ENCODE assay signal across 8 cellular contexts in the genomic region with DNA sequence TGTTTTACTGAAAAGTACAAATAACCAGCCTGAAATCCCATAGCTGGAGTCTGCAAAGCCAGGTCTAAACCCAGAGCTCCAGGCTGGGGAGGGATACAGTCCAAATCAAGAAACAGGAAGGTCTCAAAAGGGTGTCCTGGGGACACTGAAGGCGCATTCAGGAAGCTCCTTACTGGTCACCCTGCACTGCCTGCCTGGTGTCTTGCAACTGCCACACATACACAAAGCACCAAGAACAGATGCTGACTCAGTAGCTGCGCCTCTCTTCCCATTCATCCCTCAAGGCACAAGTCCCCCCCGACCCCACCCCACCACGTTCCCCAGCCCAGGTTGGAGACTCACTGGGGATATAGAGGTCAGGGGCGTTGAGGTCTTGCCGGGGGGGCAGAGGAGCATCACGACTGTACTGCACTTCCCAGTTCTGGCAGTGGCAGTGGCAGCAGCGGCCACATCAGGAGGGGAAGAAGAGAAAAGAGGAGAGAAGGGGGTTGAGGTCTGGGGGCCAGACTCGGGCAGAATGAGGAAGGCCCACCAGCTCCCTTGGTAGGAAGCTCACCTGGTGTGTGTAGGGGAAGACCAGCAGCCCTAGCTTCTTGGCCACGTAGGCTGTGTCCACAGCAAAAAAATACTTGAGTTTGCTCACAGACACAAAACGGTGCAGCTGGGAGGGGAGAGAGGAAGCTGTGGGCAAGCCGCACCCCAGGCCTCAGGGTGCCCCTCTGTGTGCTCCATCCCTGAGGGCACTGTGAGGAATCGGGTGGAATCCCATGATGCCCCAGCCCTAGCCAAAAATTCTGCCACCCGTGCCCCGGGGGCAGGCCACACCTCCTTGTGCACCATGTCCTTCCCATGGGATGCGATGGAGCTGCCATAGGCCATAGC. TPM values are rescaled to one million over a fixed set of nuclear protein-coding genes. Genes with fewer than 3 reads are reported as not detected.
A peak's percentile ranks its signal among the peaks of the same experiment; 100 is the strongest.
DNase-seq lines count a peak whose midpoint lies in the region; ATAC-seq and TF ChIP-seq lines count a peak whose summit lies in the region.

No MANE protein-coding gene starts in this region.

- intact Hi-C loops in CD14-positive monocyte (cut with micrococcal nuclease), result loop anchor here in 1 of 2 donors (2.0 kb wide), 1 partner anchor 19 kb away; a partner anchor contains a TSS

- H3K4me1 Mint-ChIP-seq in CD14-positive monocyte (peaks cover 38% of the 10 kb centered on the region), neural crest cell (peaks cover 37% of the 10 kb centered on the region)

- H3K4me3 Mint-ChIP-seq in CD14-positive monocyte (peak overlapping the region; percentile 86 to 94), neural crest cell (peak overlapping the region; percentile 91)

- peaks cover 9 to 17% of the 10 kb centered on the region in 2 donors for H3K36me3 Mint-ChIP-seq in CD14-positive monocyte
- no peaks in the 10 kb centered on the region for H3K36me3 Mint-ChIP-seq in neural crest cell (ENCODE audit: low read depth)

- H3K27ac Mint-ChIP-seq in CD14-positive monocyte (peak overlapping the region in 6 of 7 donors; percentile 20 to 80 (median 66)), neural crest cell (ENCODE audit: unreplicated experiment) (no peak overlapping the region)

- DNase-seq in CD14-positive monocyte (ENCODE audit: low spot score) (no peak), MV-4-11 (lab: John Stamatoyannopoulos, UW) (peak; percentile 43), coronary artery (ENCODE audit: low spot score) (no peak), neural crest cell (ENCODE audit: low read depth, low spot score) (no peak), middle frontal gyrus (ENCODE audit: extremely low spot score, low spot score) (no peak), hypothalamus (lab: John Stamatoyannopoulos, UW) (no peak)

- H3K9me3 Mint-ChIP-seq in CD14-positive monocyte (peaks cover 0 to 5% (median 2%) of the 10 kb centered on the region in 7 donors), neural crest cell (no peaks in the 10 kb centered on the region)

- no peak for TF ChIP-seq CTCF in CD14-positive monocyte (IDR thresholded peaks at IDR 0.05)
- no peak for TF ChIP-seq CTCF in coronary artery (IDR thresholded peaks at IDR 0.05)
- TF ChIP-seq CTCF in neural crest cell (conservative IDR thresholded peaks at IDR 0.05), result no peak

- peak overlapping the region in 1 of 2 donors; percentile 96 for H3K27ac ChIP-seq in coronary artery

- H3K27me3 Mint-ChIP-seq in CD14-positive monocyte (ENCODE audit: low read depth in 3 of 3) (peaks cover 20 to 28% (median 27%) of the 10 kb centered on the region in 3 donors), neural crest cell (ENCODE audit: low read depth) (peaks cover 29% of the 10 kb centered on the region)

- H3K4me3 ChIP-seq in coronary artery, result peak overlapping the region; percentile 87

- ATAC-seq in GM19351 (IDR thresholded peaks at IDR 0.05; ENCODE audit: unreplicated experiment) (no peak), GM18868 (IDR thresholded peaks at IDR 0.05; ENCODE audit: unreplicated experiment) (no peak)

RNA-seq across cellular contexts. Expression of a gene that starts 1.4 kb away (rescaled TPM):
- 10 to 100 TPM; 63.8 to 81.1 TPM for polyA plus RNA-seq in CD14-positive monocyte
- total RNA-seq in neural crest cell, result 59.4 and 60.9 TPM in 2 replicates

RNA-seq across cellular contexts. Expression of a gene that starts 4.2 kb away (rescaled TPM):
- not detected for polyA plus RNA-seq in CD14-positive monocyte
- total RNA-seq in neural crest cell, result 0.57 and 1.0 TPM in 2 replicates

RNA-seq across cellular contexts. Expression of a gene that starts 9.5 kb away (rescaled TPM):
- not detected for polyA plus RNA-seq in CD14-positive monocyte
- total RNA-seq in neural crest cell, result 44.6 and 46.0 TPM in 2 replicates

RNA-seq across cellular contexts. Expression of a gene that starts 19.1 kb away (rescaled TPM):
- polyA plus RNA-seq in CD14-positive monocyte, result 10 to 100 TPM; 17.9 to 18.8 TPM
- total RNA-seq in neural crest cell, result 114 and 116 TPM in 2 replicates

RNA-seq across cellular contexts. Expression of a gene that starts 29.3 kb away (rescaled TPM):
- polyA plus RNA-seq in CD14-positive monocyte, result under 1 TPM in 1 of 2 donors, not detected in 1; 0.13 TPM
- total RNA-seq in neural crest cell, result 4.2 and 4.8 TPM in 2 replicates
